10 cellular contexts compared by ENCODE assay signal in the genomic region with DNA sequence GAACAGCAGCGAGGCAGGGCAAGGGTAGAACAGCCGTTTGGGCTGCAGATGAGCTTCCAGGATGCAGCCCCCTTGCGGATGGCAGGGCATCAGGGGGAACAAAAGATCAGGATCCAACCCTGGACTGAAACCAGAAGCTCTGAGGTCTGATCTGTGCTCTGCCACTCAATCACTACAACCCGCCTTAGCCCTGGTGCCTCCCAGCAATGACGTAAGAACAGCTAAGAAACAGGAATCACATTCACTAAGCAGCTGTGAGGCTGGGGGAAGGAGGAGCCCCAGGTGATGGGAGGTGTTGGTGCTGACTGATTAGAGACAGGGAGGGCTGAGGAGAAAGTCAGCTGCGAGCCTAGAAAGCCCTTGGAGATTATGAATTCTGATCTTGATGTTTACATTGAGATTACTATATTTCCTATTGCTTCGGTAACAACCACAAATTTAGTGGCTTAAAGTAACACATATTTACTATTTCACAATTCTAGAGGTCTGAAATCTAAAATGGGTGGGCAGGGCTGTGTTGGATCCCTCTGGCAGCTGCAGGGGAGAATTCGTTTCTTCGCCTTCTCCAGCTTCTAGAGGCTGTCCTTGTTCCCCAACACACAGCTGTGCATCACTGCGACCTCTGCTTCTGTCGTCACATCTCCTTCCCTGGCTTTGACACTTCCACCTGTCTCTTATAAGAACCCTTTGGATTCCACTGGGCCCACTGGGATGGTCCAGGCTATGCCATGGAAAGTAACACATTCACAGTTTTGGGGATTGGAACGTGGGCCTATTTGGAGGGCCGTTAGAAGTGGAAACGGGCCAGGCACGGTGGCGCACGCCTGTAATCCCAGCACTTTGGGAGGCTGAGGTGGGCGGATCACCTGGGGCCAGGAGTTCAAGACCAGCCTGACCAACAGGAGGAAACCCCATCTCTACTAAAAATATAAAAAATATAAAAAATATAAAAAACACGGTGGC. TPM values are rescaled to one million over a fixed set of nuclear protein-coding genes. Genes with fewer than 3 reads are reported as not detected.
DNase-seq lines count a peak whose midpoint lies in the region; ATAC-seq and TF ChIP-seq lines count a peak whose summit lies in the region.
"Had no signal": no experiment of that assay in that cellular context is flagged by ENCODE, and none has a peak within 500 bp of the region (broad histone marks: within the 10 kb centered on the region; RNA-seq: fewer than 3 reads in every experiment).

No MANE protein-coding gene starts in this region.

- H3K27me3 Mint-ChIP-seq in activated naive CD4-positive, alpha-beta T cell treated with anti-CD3 and anti-CD28 coated beads for 36 hours (ENCODE audit: low read depth) = peaks cover 6% of the 10 kb centered on the region

- H4K20me1 ChIP-seq in PC-9 (ENCODE audit: insufficient read depth) = no peaks in the 10 kb centered on the region

- intact Hi-C loops in activated naive CD4-positive, alpha-beta T cell treated with anti-CD3 and anti-CD28 coated beads for 36 hours (cut with micrococcal nuclease) = no loop called here
- intact Hi-C loops in PC-9 (cut with micrococcal nuclease; ENCODE audit: unreplicated experiment) = loop anchor here (2.0 kb wide), 1 partner anchor 109 kb away; no protein-coding TSS in a partner anchor

- CTCF ChIA-PET in activated naive CD4-positive, alpha-beta T cell treated with anti-CD3 and anti-CD28 coated beads for 36 hours (lab: Charles Lee) = interaction anchor here (0.7 to 4.7 kb wide), 11 partner anchors 23 to 206 kb away, joined by 3 to 69 read pairs (median 6); no protein-coding TSS in a partner anchor
- CTCF ChIA-PET in PC-9 (lab: Charles Lee) = interaction anchor here (0.6 to 2.0 kb wide), 9 partner anchors 26 to 129 kb away, joined by 3 to 10 read pairs (median 4); no protein-coding TSS in a partner anchor

- POLR2A ChIA-PET in PC-9 (lab: Charles Lee; ENCODE audit: unreplicated experiment) = interaction anchor here (0.6 to 0.8 kb wide), 5 partner anchors 78 to 129 kb away, joined by 4 to 35 read pairs (median 10); partner anchors contain the start of gene PLEKHG6

- H3F3A ChIP-seq in PC-9 (ENCODE audit: insufficient read depth, low read depth) = peaks cover 28% of the 10 kb centered on the region; the same call in 1 of the 2 replicates

- H3K9me3 ChIP-seq in PC-9 (ENCODE audit: insufficient read depth, low read depth) = no peaks in the 10 kb centered on the region
- H3K9me3 ChIP-seq: psoas muscle had no signal

- peak overlapping the region; percentile 27; the same call in 1 of the 2 replicates for H3K4me2 ChIP-seq in PC-9

- H3K4me3 Mint-ChIP-seq in activated naive CD4-positive, alpha-beta T cell treated with anti-CD3 and anti-CD28 coated beads for 36 hours = no peak overlapping the region

- H3K36me3 ChIP-seq in PC-9 (ENCODE audit: low read depth) = no peaks in the 10 kb centered on the region

- H3K27me3 ChIP-seq in PC-9 (ENCODE audit: insufficient read depth, low read depth) = no peaks in the 10 kb centered on the region
- H3K27me3 ChIP-seq: dorsolateral prefrontal cortex had no signal

- ATAC-seq in GM19351 (IDR thresholded peaks at IDR 0.05; ENCODE audit: unreplicated experiment) = no peak
- ATAC-seq: psoas muscle had no signal

- no peak overlapping the region for H3K27ac ChIP-seq in PC-9
- H3K27ac ChIP-seq: psoas muscle had no signal

- H3K36me3 Mint-ChIP-seq in activated naive CD4-positive, alpha-beta T cell treated with anti-CD3 and anti-CD28 coated beads for 36 hours (ENCODE audit: low read depth) = no peaks in the 10 kb centered on the region

- no peak for TF ChIP-seq CTCF in PC-9 (conservative IDR thresholded peaks at IDR 0.05)

- no peaks in the 10 kb centered on the region for H3K79me2 ChIP-seq in PC-9 (ENCODE audit: low read depth)

- peaks cover 7% of the 10 kb centered on the region for H3K4me1 Mint-ChIP-seq in activated naive CD4-positive, alpha-beta T cell treated with anti-CD3 and anti-CD28 coated beads for 36 hours (ENCODE audit: low read depth)

- no peaks in the 10 kb centered on the region for H3K9me2 ChIP-seq in PC-9 (ENCODE audit: insufficient read depth)

- no peak overlapping the region for H3K4me3 ChIP-seq in PC-9
- H3K4me3 ChIP-seq: dorsolateral prefrontal cortex, psoas muscle had no signal

- BruUV-seq in PC-9 (replicated peaks; lab: Mats Ljungman, UMichigan) = no TSS peak

- H3K27ac Mint-ChIP-seq in activated naive CD4-positive, alpha-beta T cell treated with anti-CD3 and anti-CD28 coated beads for 36 hours = no peak overlapping the region

- peak; percentile 38 for DNase-seq in activated naive CD4-positive, alpha-beta T cell treated with anti-CD3 and anti-CD28 coated beads for 36 hours
- DNase-seq in activated naive CD4-positive, alpha-beta T cell (lab: John Stamatoyannopoulos, UW) = no peak
- DNase-seq in PC-9 (peak; percentile 71 to 84), iPS-NIHi7 (ENCODE audit: extremely low spot score) (peak; percentile 69), amniotic stem cell (lab: John Stamatoyannopoulos, UW) (no peak), cerebellar cortex (ENCODE audit: low spot score) (no peak), middle frontal gyrus (ENCODE audit: extremely low spot score, low spot score) (no peak)
- DNase-seq: dorsolateral prefrontal cortex, psoas muscle had no signal

- H3K9me3 Mint-ChIP-seq in activated naive CD4-positive, alpha-beta T cell treated with anti-CD3 and anti-CD28 coated beads for 36 hours = no peaks in the 10 kb centered on the region

- H2AFZ ChIP-seq in PC-9 = no peak overlapping the region

- peaks cover 38% of the 10 kb centered on the region for H3K4me1 ChIP-seq in PC-9 (replicated peaks; ENCODE audit: insufficient read depth)

RNA-seq across cellular contexts. Expression of gene CD9, which starts 6.1 kb away (rescaled TPM):
- total RNA-seq in activated naive CD4-positive, alpha-beta T cell treated with anti-CD3 and anti-CD28 coated beads for 36 hours = 1 to 10 TPM; 3.1 to 3.3 TPM
- 319 and 374 TPM in 2 replicates for total RNA-seq in PC-9 (2021)

Comparison
In these comparisons a context has a peak if more than half of its experiments do, and no peak if none do; other contexts are left out.
1. DNase-seq: peak in activated naive CD4-positive, alpha-beta T cell treated with anti-CD3 and anti-CD28 coated beads for 36 hours (single experiment), PC-9 (2 of 2) and iPS-NIHi7 (single experiment); none in activated naive CD4-positive, alpha-beta T cell (0 of 4), amniotic stem cell (single experiment), cerebellar cortex (single experiment) and middle frontal gyrus (single experiment).
2. RNA of gene CD9, which starts 6.1 kb away (total RNA-seq): 319 to 374 TPM in PC-9; 3.1 to 3.3 TPM in activated naive CD4-positive, alpha-beta T cell treated with anti-CD3 and anti-CD28 coated beads for 36 hours; every median in the first group is over 10 times any median in the second.